11 cellular contexts compared by ENCODE assay signal in genomic region chr22:50105529-50106100, GRCh38. TPM values are rescaled to one million over a fixed set of nuclear protein-coding genes. Genes with fewer than 3 reads are reported as not detected.
DNase-seq lines count a peak whose midpoint lies in the region; ATAC-seq and TF ChIP-seq lines count a peak whose summit lies in the region.
"Had no signal": no experiment of that assay in that cellular context is flagged by ENCODE, and none has a peak within 500 bp of the region (broad histone marks: within the 10 kb centered on the region; RNA-seq: fewer than 3 reads in every experiment).

No MANE protein-coding gene starts in this region.

- H3K9me3 Mint-ChIP-seq in activated CD8-positive, alpha-beta memory T cell treated with anti-CD3 and anti-CD28 coated beads, Interleukin-2, amount 10 ng/mL, durations not matched to agents 7 days and 5 days (ENCODE audit: low read depth), result no peaks in the 10 kb centered on the region
- no peaks in the 10 kb centered on the region for H3K9me3 Mint-ChIP-seq in stimulated activated naive B cell treated with anti-CD40 and anti-IgM and Interleukin-4, amounts not matched to agents 10 μg/mL and 1 μg/mL and 100 μg/mL, for 72 hours

- peaks cover 28% of the 10 kb centered on the region for H3K4me1 Mint-ChIP-seq in activated CD8-positive, alpha-beta memory T cell treated with anti-CD3 and anti-CD28 coated beads, Interleukin-2, amount 10 ng/mL, durations not matched to agents 7 days and 5 days
- H3K4me1 Mint-ChIP-seq in stimulated activated naive B cell treated with anti-CD40 and anti-IgM and Interleukin-4, amounts not matched to agents 10 μg/mL and 1 μg/mL and 100 μg/mL, for 72 hours, result peaks cover 8 to 22% of the 10 kb centered on the region in 2 donors

- peak overlapping the region; percentile 85 for H3K27ac Mint-ChIP-seq in activated CD8-positive, alpha-beta memory T cell treated with anti-CD3 and anti-CD28 coated beads, Interleukin-2, amount 10 ng/mL, durations not matched to agents 7 days and 5 days
- no peak overlapping the region for H3K27ac Mint-ChIP-seq in stimulated activated naive B cell treated with anti-CD40 and anti-IgM and Interleukin-4, amounts not matched to agents 10 μg/mL and 1 μg/mL and 100 μg/mL, for 72 hours

- CTCF ChIA-PET in activated CD8-positive, alpha-beta memory T cell treated with anti-CD3 and anti-CD28 coated beads, Interleukin-2, amount 10 ng/mL, durations not matched to agents 7 days and 5 days (lab: Charles Lee), result interaction anchor here (1.1 to 1.5 kb wide), 5 partner anchors 10 to 75 kb away, joined by 3 to 9 read pairs (median 4); partner anchors contain the start of gene MLC1

- peak; percentile 68 for DNase-seq in activated CD8-positive, alpha-beta memory T cell treated with anti-CD3 and anti-CD28 coated beads, Interleukin-2, amount 10 ng/mL, durations not matched to agents 7 days and 5 days
- no peak for DNase-seq in activated CD8-positive, alpha-beta memory T cell treated with anti-CD3 and anti-CD28 coated beads, Interleukin-2, amount 50 U/mL, for 4 hours
- DNase-seq in RWPE2 (ENCODE audit: low spot score) (no peak), erythroblast (lab: John Stamatoyannopoulos, UW) (peak; percentile 29 to 50), NCI-H2196 (lab: John Stamatoyannopoulos, UW; ENCODE audit: unreplicated experiment) (no peak)
- no peak for DNase-seq in stimulated activated naive B cell treated with anti-CD40 and anti-IgM and Interleukin-4, amounts not matched to agents 10 μg/mL and 1 μg/mL and 100 μg/mL, for 72 hours
- DNase-seq: heart right ventricle, occipital lobe had no signal

- no peak overlapping the region for H3K27ac ChIP-seq in RWPE2 (ENCODE audit: poor library complexity, severe bottlenecking)
- H3K27ac ChIP-seq: heart right ventricle had no signal

- H3K27me3 ChIP-seq in RWPE2 (ENCODE audit: insufficient read depth, poor library complexity, severe bottlenecking), result no peaks in the 10 kb centered on the region

- no peak for TF ChIP-seq CTCF in RWPE2 (IDR thresholded peaks at IDR 0.05; ENCODE audit: poor library complexity, severe bottlenecking)

- no peaks in the 10 kb centered on the region for H3K36me3 Mint-ChIP-seq in activated CD8-positive, alpha-beta memory T cell treated with anti-CD3 and anti-CD28 coated beads, Interleukin-2, amount 10 ng/mL, durations not matched to agents 7 days and 5 days
- H3K36me3 Mint-ChIP-seq in stimulated activated naive B cell treated with anti-CD40 and anti-IgM and Interleukin-4, amounts not matched to agents 10 μg/mL and 1 μg/mL and 100 μg/mL, for 72 hours, result no peaks in the 10 kb centered on the region

- peak overlapping the region; percentile 67 for H3K4me3 Mint-ChIP-seq in activated CD8-positive, alpha-beta memory T cell treated with anti-CD3 and anti-CD28 coated beads, Interleukin-2, amount 10 ng/mL, durations not matched to agents 7 days and 5 days
- H3K4me3 Mint-ChIP-seq in stimulated activated naive B cell treated with anti-CD40 and anti-IgM and Interleukin-4, amounts not matched to agents 10 μg/mL and 1 μg/mL and 100 μg/mL, for 72 hours, result peak overlapping the region; percentile 40 to 68

- no peaks in the 10 kb centered on the region for H3K9me3 ChIP-seq in RWPE2 (ENCODE audit: severe bottlenecking)
- H3K9me3 ChIP-seq: heart right ventricle had no signal

- peaks cover 11% of the 10 kb centered on the region for H3K4me1 ChIP-seq in RWPE2 (ENCODE audit: insufficient read depth, poor library complexity, severe bottlenecking)

- no peak overlapping the region for H3K4me3 ChIP-seq in RWPE2 (ENCODE audit: severe bottlenecking)
- H3K4me3 ChIP-seq: heart right ventricle had no signal

- peak; percentile 37 for TF ChIP-seq POLR2A in erythroblast (IDR thresholded peaks at IDR 0.05; ENCODE audit: low read length)

- no peaks in the 10 kb centered on the region for H3K36me3 ChIP-seq in RWPE2 (ENCODE audit: low read depth)
- H3K36me3 ChIP-seq: heart right ventricle had no signal

- peak; percentile 89 for ATAC-seq in activated CD8-positive, alpha-beta memory T cell treated with anti-CD3 and anti-CD28 coated beads, Interleukin-2, amount 10 ng/mL, durations not matched to agents 7 days and 5 days
- ATAC-seq in RWPE2 (ENCODE audit: low read depth) (peak; percentile 78), GM18520 (IDR thresholded peaks at IDR 0.05; ENCODE audit: unreplicated experiment) (no peak), GM21447 (IDR thresholded peaks at IDR 0.05; ENCODE audit: unreplicated experiment) (no peak)
- ATAC-seq in stimulated activated naive B cell treated with anti-CD40 and anti-IgM and Interleukin-4, amounts not matched to agents 10 μg/mL and 1 μg/mL and 100 μg/mL, for 72 hours (replicated peaks), result peak; percentile 83

- H3K27me3 Mint-ChIP-seq in activated CD8-positive, alpha-beta memory T cell treated with anti-CD3 and anti-CD28 coated beads, Interleukin-2, amount 10 ng/mL, durations not matched to agents 7 days and 5 days, result peaks cover 2% of the 10 kb centered on the region
- peaks cover 2 to 4% of the 10 kb centered on the region in 2 donors for H3K27me3 Mint-ChIP-seq in stimulated activated naive B cell treated with anti-CD40 and anti-IgM and Interleukin-4, amounts not matched to agents 10 μg/mL and 1 μg/mL and 100 μg/mL, for 72 hours

RNA-seq across cellular contexts. Expression of gene MOV10L1, which starts 15.8 kb away (rescaled TPM):
- total RNA-seq in activated CD8-positive, alpha-beta memory T cell treated with anti-CD3 and anti-CD28 coated beads, Interleukin-2, amount 10 ng/mL, durations not matched to agents 7 days and 5 days, result under 1 TPM in 1 of 2 experiments, not detected in 1; 0.23 TPM

RNA-seq across cellular contexts. Expression of gene MLC1, which starts 20.4 kb away (rescaled TPM):
- 1 to 10 TPM; 1.9 to 2.9 TPM for total RNA-seq in activated CD8-positive, alpha-beta memory T cell treated with anti-CD3 and anti-CD28 coated beads, Interleukin-2, amount 10 ng/mL, durations not matched to agents 7 days and 5 days
- total RNA-seq: LHCN-M2 had no signal

RNA-seq across cellular contexts. Expression of gene TTLL8, which starts 47.5 kb away (rescaled TPM):
- total RNA-seq in activated CD8-positive, alpha-beta memory T cell treated with anti-CD3 and anti-CD28 coated beads, Interleukin-2, amount 10 ng/mL, durations not matched to agents 7 days and 5 days, result not detected
- total RNA-seq: heart right ventricle, LHCN-M2, occipital lobe had no signal

Comparison
In these comparisons a context has a peak if more than half of its experiments do, and no peak if none do; other contexts are left out.
1. DNase-seq: peak in activated CD8-positive, alpha-beta memory T cell treated with anti-CD3 and anti-CD28 coated beads, Interleukin-2, amount 10 ng/mL, durations not matched to agents 7 days and 5 days (single experiment) and erythroblast (2 of 2); none in activated CD8-positive, alpha-beta memory T cell treated with anti-CD3 and anti-CD28 coated beads, Interleukin-2, amount 50 U/mL, for 4 hours (single experiment), RWPE2 (single experiment), stimulated activated naive B cell treated with anti-CD40 and anti-IgM and Interleukin-4, amounts not matched to agents 10 μg/mL and 1 μg/mL and 100 μg/mL, for 72 hours (single experiment) and NCI-H2196 (single experiment).
2. ATAC-seq: peak in activated CD8-positive, alpha-beta memory T cell treated with anti-CD3 and anti-CD28 coated beads, Interleukin-2, amount 10 ng/mL, durations not matched to agents 7 days and 5 days (single experiment), RWPE2 (single experiment) and stimulated activated naive B cell treated with anti-CD40 and anti-IgM and Interleukin-4, amounts not matched to agents 10 μg/mL and 1 μg/mL and 100 μg/mL, for 72 hours (2 of 2); none in GM18520 (single experiment) and GM21447 (single experiment).